ENCODE assay signal across 25 cellular contexts in genomic region chrX:130295519-130296314, GRCh38. TPM values are rescaled to one million over a fixed set of nuclear protein-coding genes. Genes with fewer than 3 reads are reported as not detected.
A peak's percentile ranks its signal among the peaks of the same experiment; 100 is the strongest.
DNase-seq lines count a peak whose midpoint lies in the region; ATAC-seq and TF ChIP-seq lines count a peak whose summit lies in the region.
"Had no signal": no experiment of that assay in that cellular context is flagged by ENCODE, and none has a peak within 500 bp of the region (broad histone marks: within the 10 kb centered on the region; RNA-seq: fewer than 3 reads in every experiment).

No MANE protein-coding gene starts in this region.

- H3K18ac ChIP-seq in IMR-90 (ENCODE audit: low read depth, low read length) = no peak overlapping the region

- H3K4me2 ChIP-seq in IMR-90 (ENCODE audit: low read depth, low read length) = no peak overlapping the region
- H3K4me2 ChIP-seq in mammary epithelial cell (ENCODE audit: insufficient read depth, low read depth, low read length) = no peak overlapping the region

- in situ Hi-C loops in IMR-90 (cut with MboI; ENCODE audit: low sequenced_read_pairs) (loop anchor here (25.0 kb wide), 1 partner anchor 92 kb away; the partner anchor contains the start of gene GPR119), mammary epithelial cell (cut with MboI; ENCODE audit: low sequenced_read_pairs in 2 of 2) (no loop called here)

- no peak overlapping the region for H2AFZ ChIP-seq in IMR-90 (replicated peaks; ENCODE audit: low read length, poor library complexity)
- H2AFZ ChIP-seq in mammary epithelial cell (ENCODE audit: low read depth, low read length) = no peak overlapping the region

- no peak overlapping the region for H2BK15ac ChIP-seq in IMR-90 (ENCODE audit: low read depth, low read length)

- no peak overlapping the region for H2AK5ac ChIP-seq in IMR-90 (ENCODE audit: low read depth, low read length)

- no peak overlapping the region for H3K14ac ChIP-seq in IMR-90 (replicated peaks; ENCODE audit: low read depth, low read length)

- no peak overlapping the region for H4K8ac ChIP-seq in IMR-90 (ENCODE audit: low read depth in 2 of 2, low read length in 2 of 2)

- TF ChIP-seq CTCF in IMR-90 (conservative IDR thresholded peaks at IDR 0.05; ENCODE audit: low read depth, low read length) = no peak
- TF ChIP-seq CTCF in mammary epithelial cell (conservative IDR thresholded peaks at IDR 0.05 in 1 of 2, IDR thresholded peaks at IDR 0.05 in 1 of 2; ENCODE audit: extremely low read depth in 1 of 2, insufficient read depth in 1 of 2, low read depth in 1 of 2, low read length in 2 of 2) = no peak
- no peak for TF ChIP-seq CTCF in foreskin fibroblast (IDR thresholded peaks at IDR 0.05; ENCODE audit: low read depth, low read length)
- no peak for TF ChIP-seq CTCF in osteocyte (IDR thresholded peaks at IDR 0.05)

- H3K9ac ChIP-seq in IMR-90 (ENCODE audit: low read depth, low read length) (no peak overlapping the region), mammary epithelial cell (ENCODE audit: insufficient read depth, low read length) (no peak overlapping the region)

- dilution Hi-C loops in IMR-90 (cut with HindIII; ENCODE audit: low sequenced_read_pairs, unreplicated experiment) (no loop called here), mammary epithelial cell (cut with HindIII; ENCODE audit: low sequenced_read_pairs) (no loop called here)

- no peak overlapping the region for H3K27ac ChIP-seq in IMR-90 (ENCODE audit: insufficient read depth, low read length)
- H3K27ac ChIP-seq in mammary epithelial cell (ENCODE audit: insufficient read depth, low read depth, low read length) = no peak overlapping the region
- no peak overlapping the region for H3K27ac ChIP-seq in effector memory CD4-positive, alpha-beta T cell (ENCODE audit: insufficient read depth, low read length, poor library complexity, severe bottlenecking)
- H3K27ac ChIP-seq: C4-2B, heart right ventricle, tibial nerve had no signal

- peaks cover 3% of the 10 kb centered on the region; the same call in 1 of the 2 replicates for H3K4me1 ChIP-seq in IMR-90 (ENCODE audit: control insufficient read depth, insufficient read depth, low read length)
- peaks cover 9% of the 10 kb centered on the region for H3K4me1 ChIP-seq in mammary epithelial cell (ENCODE audit: insufficient read depth, low read length)
- H3K4me1 ChIP-seq in effector memory CD4-positive, alpha-beta T cell (ENCODE audit: control insufficient read depth, insufficient read depth, low read length, poor library complexity, severe bottlenecking) = no peaks in the 10 kb centered on the region
- H3K4me1 ChIP-seq: heart right ventricle, tibial nerve had no signal

- no peak overlapping the region; the same call in 1 of the 2 replicates for H3K4ac ChIP-seq in IMR-90 (ENCODE audit: low read depth, low read length)

- BruUV-seq in IMR-90 (replicated peaks; lab: Mats Ljungman, UMichigan) (no TSS peak), mammary epithelial cell (replicated peaks; lab: Mats Ljungman, UMichigan) (no TSS peak)

- TF ChIP-seq POLR2A in IMR-90 (IDR thresholded peaks at IDR 0.05; ENCODE audit: low read depth, low read length) = no peak

- H2BK20ac ChIP-seq in IMR-90 (ENCODE audit: low read depth, low read length) = no peak overlapping the region

- no peak overlapping the region for H2AK9ac ChIP-seq in IMR-90 (replicated peaks; ENCODE audit: low read depth, low read length, poor library complexity)

- H3K9me3 ChIP-seq in IMR-90 (ENCODE audit: control insufficient read depth, insufficient read depth, low read length) = no peaks in the 10 kb centered on the region
- H3K9me3 ChIP-seq in mammary epithelial cell (replicated peaks; ENCODE audit: insufficient read depth, low read length) = no peaks in the 10 kb centered on the region
- no peaks in the 10 kb centered on the region for H3K9me3 ChIP-seq in effector memory CD4-positive, alpha-beta T cell (ENCODE audit: control insufficient read depth, low read length)
- H3K9me3 ChIP-seq: tibial nerve had no signal

- H3K23ac ChIP-seq in IMR-90 (ENCODE audit: low read depth, low read length) = no peak overlapping the region

- no peak overlapping the region for H2BK120ac ChIP-seq in IMR-90 (ENCODE audit: low read depth, low read length)

- H4K5ac ChIP-seq in IMR-90 (ENCODE audit: low read depth, low read length) = no peak overlapping the region

- H3K4me1 Mint-ChIP-seq in osteocyte (ENCODE audit: unreplicated experiment) = peaks cover 17% of the 10 kb centered on the region

- TF ChIP-seq RAD21 in IMR-90 (IDR thresholded peaks at IDR 0.05; ENCODE audit: low read length) = no peak

- peaks cover 10% of the 10 kb centered on the region for H3K9me3 Mint-ChIP-seq in osteocyte (ENCODE audit: unreplicated experiment)
- H3K9me3 Mint-ChIP-seq: natural killer cell treated with Interleukin-12 subunit alpha and Interleukin-12 subunit beta and Interleukin-15 and Interleukin-18, amount 100 ng/mL, for 72 hours; T-helper 2 cell treated with Interferon-gamma antibody and Interleukin-4, amounts not matched to agents 5 μg/mL and 100 μg/mL, for 36 hours had no signal

- no CpG with 5 or more reads among the region's 5 CpGs for WGBS in IMR-90 (ENCODE audit: extremely low coverage in 2 of 2, insufficient read length in 1 of 2), 2 experiments
- 55% methylated on average over 4 of the region's 5 CpGs for WGBS in mammary epithelial cell (ENCODE audit: low coverage, missing lambda C conversion rate)

- no peak overlapping the region for H3K4me3 Mint-ChIP-seq in osteocyte (ENCODE audit: unreplicated experiment)
- H3K4me3 Mint-ChIP-seq: natural killer cell treated with Interleukin-12 subunit alpha and Interleukin-12 subunit beta and Interleukin-15 and Interleukin-18, amount 100 ng/mL, for 72 hours; T-helper 2 cell treated with Interferon-gamma antibody and Interleukin-4, amounts not matched to agents 5 μg/mL and 100 μg/mL, for 36 hours had no signal

- H3K79me2 ChIP-seq in mammary epithelial cell (ENCODE audit: insufficient read depth, low read length) = no peaks in the 10 kb centered on the region

- H3K9me1 ChIP-seq in IMR-90 (ENCODE audit: insufficient read depth, low read length) = no peaks in the 10 kb centered on the region; the same call in 1 of the 2 replicates

- POLR2A ChIA-PET in IMR-90 (lab: Charles Lee; ENCODE audit: unreplicated experiment) = no interaction called here

- no peak overlapping the region for H2BK5ac ChIP-seq in IMR-90 (ENCODE audit: low read depth, low read length, poor library complexity, severe bottlenecking)

- no peaks in the 10 kb centered on the region for H4K20me1 ChIP-seq in IMR-90 (ENCODE audit: insufficient read depth, low read length)
- no peaks in the 10 kb centered on the region for H4K20me1 ChIP-seq in mammary epithelial cell (ENCODE audit: insufficient read depth, low read length)

- no peaks in the 10 kb centered on the region for H3K79me1 ChIP-seq in IMR-90 (ENCODE audit: low read depth in 1 of 2, low read length in 2 of 2)

- no peaks in the 10 kb centered on the region for H3K27me3 Mint-ChIP-seq in osteocyte (ENCODE audit: unreplicated experiment)

- intact Hi-C loops in IMR-90 (cut with micrococcal nuclease) = no loop called here
- intact Hi-C loops in mammary epithelial cell (cut with micrococcal nuclease) = no loop called here

- H3K27me3 ChIP-seq in IMR-90 (ENCODE audit: control insufficient read depth, insufficient read depth, low read length) (peaks cover 2% of the 10 kb centered on the region; the same call in 1 of the 2 replicates), mammary epithelial cell (ENCODE audit: insufficient read depth, low read length) (no peaks in the 10 kb centered on the region)
- H3K27me3 ChIP-seq in effector memory CD4-positive, alpha-beta T cell (replicated peaks; ENCODE audit: control insufficient read depth, insufficient read depth, low read length, poor library complexity, severe bottlenecking) = no peaks in the 10 kb centered on the region

- H3K56ac ChIP-seq in IMR-90 (ENCODE audit: extremely low read depth, insufficient read depth, low read length) = no peak overlapping the region

- no peak overlapping the region; the same call in 1 of the 2 replicates for H4K91ac ChIP-seq in IMR-90 (ENCODE audit: insufficient read depth, low read depth, low read length)

- H3K36me3 ChIP-seq in IMR-90 (ENCODE audit: control insufficient read depth, insufficient read depth, low read length) = no peaks in the 10 kb centered on the region
- H3K36me3 ChIP-seq in mammary epithelial cell (ENCODE audit: insufficient read depth, low read length) = no peaks in the 10 kb centered on the region
- no peaks in the 10 kb centered on the region for H3K36me3 ChIP-seq in effector memory CD4-positive, alpha-beta T cell (ENCODE audit: control insufficient read depth, insufficient read depth, low read length)
- H3K36me3 ChIP-seq: heart right ventricle, tibial nerve had no signal

- DNase-seq in IMR-90 (peak; percentile 1), mammary epithelial cell (peak; percentile 6), foreskin fibroblast (peak; percentile 9 to 39), osteocyte (ENCODE audit: extremely low spot score, unreplicated experiment) (no peak), AG08395 (ENCODE audit: low spot score) (no peak)
- no peak for DNase-seq in effector memory CD4-positive, alpha-beta T cell
- DNase-seq: activated CD4-positive, alpha-beta T cell treated with anti-CD3 and anti-CD28 coated beads, Interleukin-2, amount 50 U/mL, for 48 hours; activated CD4-positive, CD25-positive, alpha-beta regulatory T cell treated with anti-CD3 and anti-CD28 coated beads, Interleukin-2, amount 50 U/mL, for 72 hours; activated naive CD4-positive, alpha-beta T cell treated with Interleukin-2 at 50 U/mL for 16 hours; DND-41; heart right ventricle; kidney glomerular epithelial cell; NCI-H1092; NCI-H187 treated with DMSO at 0.1 percent for 48 hours; NCI-H2171 treated with DMSO at 0.1 percent for 48 hours; NCI-H510A treated with DMSO at 0.1 percent for 48 hours; OCI-M1; Right ventricle myocardium superior; stimulated activated CD4-positive, alpha-beta T cell treated with anti-CD3 and anti-CD28 coated beads, Interleukin-4, amount 100 ng/mL, for 4 hours had no signal

- ATAC-seq in IMR-90 (ENCODE audit: low read depth) = no peak
- ATAC-seq in HG03095 (IDR thresholded peaks at IDR 0.05; ENCODE audit: unreplicated experiment) = no peak
- ATAC-seq: heart right ventricle; natural killer cell treated with Interleukin-12 subunit alpha and Interleukin-12 subunit beta and Interleukin-15 and Interleukin-18, amount 100 ng/mL, for 72 hours had no signal

- CTCF ChIA-PET in IMR-90 (lab: Yijun Ruan, JAX) = no interaction called here
- CTCF ChIA-PET in mammary epithelial cell (lab: Charles Lee; ENCODE audit: low non-redundant PET) = no interaction called here

- H3K27ac Mint-ChIP-seq in osteocyte (ENCODE audit: unreplicated experiment) = peak overlapping the region; percentile 43
- H3K27ac Mint-ChIP-seq: natural killer cell treated with Interleukin-12 subunit alpha and Interleukin-12 subunit beta and Interleukin-15 and Interleukin-18, amount 100 ng/mL, for 72 hours; T-helper 2 cell treated with Interferon-gamma antibody and Interleukin-4, amounts not matched to agents 5 μg/mL and 100 μg/mL, for 36 hours had no signal

- H3K36me3 Mint-ChIP-seq in osteocyte (ENCODE audit: unreplicated experiment) = no peaks in the 10 kb centered on the region
- H3K36me3 Mint-ChIP-seq: natural killer cell treated with Interleukin-12 subunit alpha and Interleukin-12 subunit beta and Interleukin-15 and Interleukin-18, amount 100 ng/mL, for 72 hours had no signal

- H3K4me3 ChIP-seq in IMR-90 (ENCODE audit: insufficient read depth, low read depth, low read length) = no peak overlapping the region
- no peak overlapping the region for H3K4me3 ChIP-seq in mammary epithelial cell (replicated peaks in 1 of 3; ENCODE audit: insufficient read depth in 1 of 3, low read depth in 2 of 3, low read length in 3 of 3)
- H3K4me3 ChIP-seq in foreskin fibroblast (ENCODE audit: low read depth in 1 of 2, low read length in 2 of 2) = no peak overlapping the region
- no peak overlapping the region for H3K4me3 ChIP-seq in effector memory CD4-positive, alpha-beta T cell (ENCODE audit: insufficient read depth, low read depth, low read length, poor library complexity, severe bottlenecking)
- H3K4me3 ChIP-seq: heart right ventricle, lung, tibial nerve had no signal

RNA-seq across cellular contexts. Expression of gene ZNF280C, which starts 27.0 kb away (rescaled TPM):
- total RNA-seq in IMR-90 (2012; rRNA removed) = 4.5 and 6.1 TPM in 2 replicates
- polyA plus RNA-seq in IMR-90 (2012; rRNA removed) = 2.3 and 3.1 TPM in 2 replicates
- polyA plus RNA-seq in IMR-90 (2012; cell fraction: cytosol; rRNA removed) = 0.40 and 0.51 TPM in 2 replicates
- polyA plus RNA-seq in IMR-90 (2012; cell fraction: nucleus; rRNA removed; ENCODE audit: low replicate concordance) = 1.5 and 7.3 TPM in 2 replicates
- 1 to 10 TPM; 4.8 to 5.1 TPM for total RNA-seq in mammary epithelial cell
- polyA plus RNA-seq in mammary epithelial cell = 2.9 TPM
- 5.1 TPM for polyA minus RNA-seq in mammary epithelial cell
- 5.6 and 6.3 TPM in 2 replicates for total RNA-seq in osteocyte

RNA-seq across cellular contexts. Expression of gene SLC25A14, which starts 44.0 kb away (rescaled TPM):
- total RNA-seq in IMR-90 (2012; rRNA removed) = 13.8 and 17.2 TPM in 2 replicates
- polyA plus RNA-seq in IMR-90 (2012; rRNA removed) = 9.7 and 13.8 TPM in 2 replicates
- polyA plus RNA-seq in IMR-90 (2012; cell fraction: cytosol; rRNA removed) = 3.0 and 5.0 TPM in 2 replicates
- polyA plus RNA-seq in IMR-90 (2012; cell fraction: nucleus; rRNA removed; ENCODE audit: low replicate concordance) = 4.0 and 41.4 TPM in 2 replicates
- total RNA-seq in mammary epithelial cell = 10 to 100 TPM in 1 of 2 donors, 1 to 10 TPM in 1; 8.8 to 12.4 TPM
- 6.6 TPM for polyA plus RNA-seq in mammary epithelial cell
- 3.9 TPM for polyA minus RNA-seq in mammary epithelial cell
- 12.8 and 15.1 TPM in 2 replicates for total RNA-seq in osteocyte

Comparison
In these comparisons a context has a peak if more than half of its experiments do, and no peak if none do; other contexts are left out.
1. DNase-seq: peak in IMR-90 (single experiment), mammary epithelial cell (single experiment) and foreskin fibroblast (2 of 2); none in osteocyte (single experiment), effector memory CD4-positive, alpha-beta T cell (0 of 3) and AG08395 (single experiment).